9 cellular contexts compared by ENCODE assay signal in the genomic region with DNA sequence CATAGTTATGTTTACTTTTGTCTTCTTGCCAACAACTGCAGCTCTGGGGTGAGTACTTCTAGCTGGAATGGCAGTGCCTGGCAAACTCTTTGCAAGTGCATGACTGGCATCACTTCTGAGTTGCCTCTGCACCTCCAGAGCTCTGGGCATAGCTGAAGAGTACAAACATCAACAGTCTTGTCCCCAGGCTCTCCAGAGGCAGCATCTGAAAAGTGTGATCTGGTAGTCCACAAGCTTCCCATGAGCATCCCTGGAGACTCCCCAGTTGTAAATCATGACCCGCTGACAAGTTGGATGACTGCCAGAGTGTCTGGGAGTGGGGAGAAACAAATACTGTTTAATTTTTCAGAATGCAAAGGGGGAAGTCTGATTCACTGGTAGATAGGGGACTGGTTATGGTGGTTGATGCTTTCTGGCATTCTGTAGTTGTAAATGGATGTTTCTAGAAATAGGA.
DNase-seq lines count a peak whose midpoint lies in the region; ATAC-seq and TF ChIP-seq lines count a peak whose summit lies in the region.
"Had no signal": no experiment of that assay in that cellular context is flagged by ENCODE, and none has a peak within 500 bp of the region (broad histone marks: within the 10 kb centered on the region; RNA-seq: fewer than 3 reads in every experiment).

No MANE protein-coding gene starts in this region.

- no peaks in the 10 kb centered on the region for H3K36me3 ChIP-seq in mammary epithelial cell (ENCODE audit: insufficient read depth, low read length)

- no peaks in the 10 kb centered on the region for H4K20me1 ChIP-seq in mammary epithelial cell (ENCODE audit: insufficient read depth, low read length)

- dilution Hi-C loops in mammary epithelial cell (cut with HindIII; ENCODE audit: low sequenced_read_pairs), result no loop called here

- H3K4me3 ChIP-seq in mammary epithelial cell (replicated peaks in 1 of 3; ENCODE audit: insufficient read depth in 1 of 3, low read depth in 2 of 3, low read length in 3 of 3), result peak overlapping the region in 2 of 3 experiments; percentile 18 to 28
- H3K4me3 ChIP-seq in skeletal muscle cell (ENCODE audit: low read depth, low read length), result no peak overlapping the region

- H3K27me3 ChIP-seq in mammary epithelial cell (ENCODE audit: insufficient read depth, low read length), result peaks cover 1% of the 10 kb centered on the region

- in situ Hi-C loops in mammary epithelial cell (cut with MboI; ENCODE audit: low sequenced_read_pairs in 2 of 2), result no loop called here

- BruUV-seq in mammary epithelial cell (replicated peaks; lab: Mats Ljungman, UMichigan), result no TSS peak

- WGBS in mammary epithelial cell (ENCODE audit: low coverage, missing lambda C conversion rate), result 0% methylated on average over 1 of the region's 1 CpG

- CTCF ChIA-PET in mammary epithelial cell (lab: Charles Lee; ENCODE audit: low non-redundant PET), result no interaction called here

- intact Hi-C loops in mammary epithelial cell (cut with micrococcal nuclease), result no loop called here

- no peaks in the 10 kb centered on the region for H3K9me3 ChIP-seq in mammary epithelial cell (replicated peaks; ENCODE audit: insufficient read depth, low read length)

- peak overlapping the region; percentile 86 for H3K4me2 ChIP-seq in mammary epithelial cell (ENCODE audit: insufficient read depth, low read depth, low read length)

- no peak overlapping the region for H3K9ac ChIP-seq in mammary epithelial cell (ENCODE audit: insufficient read depth, low read length)

- TF ChIP-seq CTCF in mammary epithelial cell (conservative IDR thresholded peaks at IDR 0.05 in 1 of 2, IDR thresholded peaks at IDR 0.05 in 1 of 2; ENCODE audit: extremely low read depth in 1 of 2, insufficient read depth in 1 of 2, low read depth in 1 of 2, low read length in 2 of 2), result no peak

- peak overlapping the region; percentile 66 for H2AFZ ChIP-seq in mammary epithelial cell (ENCODE audit: low read depth, low read length)

- ATAC-seq in HG02884 (IDR thresholded peaks at IDR 0.05; ENCODE audit: unreplicated experiment), result no peak
- no peak for ATAC-seq in GM21526 (IDR thresholded peaks at IDR 0.05; ENCODE audit: low FRiP score, unreplicated experiment)

- H3K79me2 ChIP-seq in mammary epithelial cell (ENCODE audit: insufficient read depth, low read length), result no peaks in the 10 kb centered on the region

- peak overlapping the region; percentile 29 for H3K27ac ChIP-seq in mammary epithelial cell (ENCODE audit: insufficient read depth, low read depth, low read length)

- DNase-seq in NCI-H1694 (lab: John Stamatoyannopoulos, UW) (peak; percentile 14), NCI-H1694 treated with DMSO at 0.1 percent for 48 hours (lab: John Stamatoyannopoulos, UW) (no peak), NCI-H526 (lab: John Stamatoyannopoulos, UW) (peak; percentile 54 to 58), mammary epithelial cell (peak; percentile 76), skeletal muscle cell (ENCODE audit: low read depth) (peak; percentile 27), DMS114 treated with DMSO at 0.1 percent for 48 hours (lab: John Stamatoyannopoulos, UW; ENCODE audit: unreplicated experiment) (no peak)
- DNase-seq: ACHN had no signal

- peaks cover 24% of the 10 kb centered on the region for H3K4me1 ChIP-seq in mammary epithelial cell (ENCODE audit: insufficient read depth, low read length)

Comparison
In these comparisons a context has a peak if more than half of its experiments do, and no peak if none do; other contexts are left out.
1. DNase-seq: peak in NCI-H1694 (single experiment), NCI-H526 (2 of 2), mammary epithelial cell (single experiment) and skeletal muscle cell (single experiment); none in NCI-H1694 treated with DMSO at 0.1 percent for 48 hours (single experiment) and DMS114 treated with DMSO at 0.1 percent for 48 hours (single experiment).